In the genomic region with DNA sequence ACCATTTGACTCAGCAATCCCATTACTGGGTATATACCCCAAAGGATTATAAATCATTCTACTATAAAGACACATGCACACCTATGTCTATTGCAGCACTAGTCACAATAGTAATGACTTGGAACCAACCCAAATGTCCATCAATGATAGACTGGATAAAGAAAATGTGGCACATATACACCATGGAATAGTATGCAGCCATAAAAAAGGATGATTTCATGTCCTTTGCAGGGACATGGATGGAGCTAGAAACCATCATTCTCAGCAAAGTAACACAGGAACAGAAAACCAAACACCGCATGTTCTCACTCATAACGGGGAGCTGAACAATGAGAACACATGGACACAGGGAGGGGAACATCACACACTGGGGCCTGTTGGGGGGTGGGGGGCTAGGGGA, we compare ENCODE assay signal across 4 cellular contexts. TPM values are rescaled to one million over a fixed set of nuclear protein-coding genes. Genes with fewer than 3 reads are reported as not detected.
"Had no signal": no experiment of that assay in that cellular context is flagged by ENCODE, and none has a peak within 500 bp of the region (broad histone marks: within the 10 kb centered on the region; RNA-seq: fewer than 3 reads in every experiment).

No MANE protein-coding gene starts in this region.

RNA-seq across cellular contexts. Expression of gene ALOX12, which starts 44.9 kb away (rescaled TPM):
- total RNA-seq: LHCN-M2, M059J, MCF 10A, NCI-H460 had no signal
